ENCODE assay signal across 8 cellular contexts in genomic region chr10:130135676-130136213, GRCh38. TPM values are rescaled to one million over a fixed set of nuclear protein-coding genes. Genes with fewer than 3 reads are reported as not detected.
A peak's percentile ranks its signal among the peaks of the same experiment; 100 is the strongest.
DNase-seq lines count a peak whose midpoint lies in the region; ATAC-seq and TF ChIP-seq lines count a peak whose summit lies in the region.

No MANE protein-coding gene starts in this region.

- H3K27me3 ChIP-seq in DOHH2 (ENCODE audit: control insufficient read depth, low read length) (no peaks in the 10 kb centered on the region), upper lobe of left lung (no peaks in the 10 kb centered on the region)

- peaks cover 31% of the 10 kb centered on the region for H3K36me3 ChIP-seq in DOHH2 (ENCODE audit: control insufficient read depth, low read length)
- no peaks in the 10 kb centered on the region for H3K36me3 ChIP-seq in upper lobe of left lung

- H3K79me2 ChIP-seq in DOHH2 (ENCODE audit: control insufficient read depth, low read length), result peaks cover 46% of the 10 kb centered on the region

- H3K4me1 ChIP-seq in DOHH2 (ENCODE audit: control insufficient read depth, low read length), result peaks cover 42% of the 10 kb centered on the region
- H3K4me1 ChIP-seq in upper lobe of left lung, result peaks cover 29 to 45% (median 34%) of the 10 kb centered on the region in 4 donors

- intact Hi-C loops in lower leg skin (cut with DNase I; ENCODE audit: low total_unique reads), result no loop called here

- H3K4me2 ChIP-seq in DOHH2 (ENCODE audit: low read length), result peak overlapping the region; percentile 92

- TF ChIP-seq POLR2A in lower leg skin (IDR thresholded peaks at IDR 0.05) (no peak), upper lobe of left lung (IDR thresholded peaks at IDR 0.05) (no peak)

- peak; percentile 11 for ATAC-seq in HG03025 (IDR thresholded peaks at IDR 0.05; ENCODE audit: low FRiP score, unreplicated experiment)
- ATAC-seq in upper lobe of left lung (ENCODE audit: low FRiP score in 2 of 2), result no peak
- no peak for ATAC-seq in HG03342 (IDR thresholded peaks at IDR 0.05; ENCODE audit: unreplicated experiment)
- ATAC-seq in HG02970 (IDR thresholded peaks at IDR 0.05; ENCODE audit: low FRiP score, unreplicated experiment), result no peak

- WGBS in lower leg skin, 2 donors, result 16 to 50% methylated on average over 1 to 12 of the region's 15 CpGs
- 83% methylated on average over 1 of the region's 15 CpGs; no CpG with 5 or more reads in 1 of the 2 donors for WGBS in upper lobe of left lung, 2 donors

- H3K9me2 ChIP-seq in DOHH2 (replicated peaks; ENCODE audit: control insufficient read depth, low read length), result no peaks in the 10 kb centered on the region

- H3K27ac ChIP-seq in DOHH2 (ENCODE audit: low read depth, low read length) (no peak overlapping the region), angular gyrus (ENCODE audit: low read depth, low read length) (peak overlapping the region; percentile 59), upper lobe of left lung (peak overlapping the region; percentile 86 to 92 (median 91))

- peak overlapping the region; percentile 96 for H3K4me3 ChIP-seq in DOHH2 (ENCODE audit: low read length)
- H3K4me3 ChIP-seq in lower leg skin (ENCODE audit: low read depth, poor library complexity, severe bottlenecking), result peak overlapping the region; percentile 83
- H3K4me3 ChIP-seq in upper lobe of left lung, result peak overlapping the region; percentile 91 to 99 (median 97)

- DNase-seq in lower leg skin (ENCODE audit: low spot score in 2 of 2) (no peak), upper lobe of left lung (no peak), NCI-H128 (lab: John Stamatoyannopoulos, UW; ENCODE audit: unreplicated experiment) (no peak)

- H3K9me3 ChIP-seq in DOHH2 (ENCODE audit: control insufficient read depth, insufficient read depth, low read length) (no peaks in the 10 kb centered on the region), upper lobe of left lung (no peaks in the 10 kb centered on the region)

- peaks cover 3% of the 10 kb centered on the region for H3F3A ChIP-seq in DOHH2 (ENCODE audit: control insufficient read depth, insufficient read depth)

- peaks cover 14% of the 10 kb centered on the region for H4K20me1 ChIP-seq in DOHH2 (ENCODE audit: control insufficient read depth, insufficient read depth, low read depth, low read length)

- no peak for TF ChIP-seq CTCF in DOHH2 (IDR thresholded peaks at IDR 0.05; ENCODE audit: low read depth, low read length, poor library complexity, severe bottlenecking)
- TF ChIP-seq CTCF in lower leg skin (IDR thresholded peaks at IDR 0.05), result no peak
- TF ChIP-seq CTCF in upper lobe of left lung (IDR thresholded peaks at IDR 0.05), result no peak

- no peak for TF ChIP-seq EP300 in upper lobe of left lung (IDR thresholded peaks at IDR 0.05)

RNA-seq across cellular contexts. Expression of gene GLRX3, which starts 0.4 kb away (rescaled TPM):
- total RNA-seq in lower leg skin (10 to 100 TPM; 31.5 to 60.7 (median 42.6) TPM), upper lobe of left lung (10 to 100 TPM; 21.8 to 64.2 (median 45.7) TPM)

RNA-seq across cellular contexts. Expression of gene C10orf143, which starts 25.1 kb away (rescaled TPM):
- total RNA-seq in lower leg skin, result 1 to 10 TPM in 3 of 4 donors, under 1 TPM in 1; 0.38 to 3.9 (median 3.3) TPM
- total RNA-seq in upper lobe of left lung, result 1 to 10 TPM in 4 of 6 donors, under 1 TPM in 1, not detected in 1; 0.55 to 6.0 (median 4.4) TPM
